Comparison of ENCODE assay signal across 20 cellular contexts in genomic region chr17:37137070-37137610, GRCh38.
DNase-seq lines count a peak whose midpoint lies in the region; ATAC-seq, FAIRE-seq and TF ChIP-seq lines count a peak whose summit lies in the region.
"Had no signal": no experiment of that assay in that cellular context is flagged by ENCODE, and none has a peak within 500 bp of the region (broad histone marks: within the 10 kb centered on the region; RNA-seq: fewer than 3 reads in every experiment).

No MANE protein-coding gene starts in this region.

- no peak overlapping the region for H3K9ac ChIP-seq in H1 (replicated peaks in 1 of 4; ENCODE audit: extremely low read depth in 1 of 4, low read depth in 3 of 4, low read length in 3 of 4)
- no peak overlapping the region for H3K9ac ChIP-seq in kidney (ENCODE audit: low read length in 2 of 2)
- H3K9ac ChIP-seq: KMS-11 had no signal

- H2BK12ac ChIP-seq in H1 (ENCODE audit: low read depth, low read length) = no peak overlapping the region

- TF ChIP-seq CTCF in BE2C (IDR thresholded peaks at IDR 0.05; ENCODE audit: low read depth, low read length) (peak; percentile 35), LNCAP (IDR thresholded peaks at IDR 0.05) (peak; percentile 10; the same call in 1 of the 2 replicates), H1 (IDR thresholded peaks at IDR 0.05; ENCODE audit: control extremely low read depth in 1 of 3, insufficient read depth in 1 of 3, low read depth in 1 of 3, low read length in 3 of 3) (peak in 1 of 3 experiments; percentile 10; a peak in 2 of 4 replicates), kidney (IDR thresholded peaks at IDR 0.05; ENCODE audit: borderline replicate concordance, extremely low read depth, insufficient read depth) (peak; percentile 8), right lobe of liver (IDR thresholded peaks at IDR 0.05) (no peak), GM10266 (IDR thresholded peaks at IDR 0.05; ENCODE audit: control insufficient read depth, insufficient read depth, low read depth, missing control alignments) (no peak), breast epithelium (IDR thresholded peaks at IDR 0.05) (peak in 1 of 3 donors; percentile 11)

- intact Hi-C loops in kidney (cut with DNase I) = no loop called here
- intact Hi-C loops in right lobe of liver (cut with DNase I) = no loop called here
- intact Hi-C loops in breast epithelium (cut with DNase I; ENCODE audit: low total_unique reads) = no loop called here

- peaks cover 17% of the 10 kb centered on the region for H3K36me3 ChIP-seq in BE2C
- peaks cover 0 to 9% (median 0%) of the 10 kb centered on the region in 4 experiments; a peak in 1 of 8 replicates for H3K36me3 ChIP-seq in H1 (ENCODE audit: control insufficient read depth in 2 of 4, insufficient read depth in 4 of 4, low read length in 3 of 4)
- H3K36me3 ChIP-seq in kidney (ENCODE audit: control insufficient read depth in 1 of 2, insufficient read depth in 2 of 2, low read length in 2 of 2) = no peaks in the 10 kb centered on the region
- peaks cover 0 to 6% (median 0%) of the 10 kb centered on the region in 4 donors for H3K36me3 ChIP-seq in right lobe of liver
- no peaks in the 10 kb centered on the region for H3K36me3 ChIP-seq in breast epithelium

- no peak for TF ChIP-seq POLR2A in H1 (IDR thresholded peaks at IDR 0.05; ENCODE audit: control extremely low read depth in 1 of 2, low read depth in 2 of 2, low read length in 2 of 2)
- TF ChIP-seq POLR2A in right lobe of liver (IDR thresholded peaks at IDR 0.05) = no peak
- TF ChIP-seq POLR2A in breast epithelium (IDR thresholded peaks at IDR 0.05) = no peak

- no peak for DNase-seq in BE2C
- no peak for DNase-seq in H1 (ENCODE audit: low read depth in 1 of 2, low spot score in 2 of 2)
- no peak for DNase-seq in kidney
- no peak for DNase-seq in right lobe of liver
- no peak for DNase-seq in GM10266 (ENCODE audit: extremely low spot score)
- no peak for DNase-seq in breast epithelium (ENCODE audit: low spot score in 2 of 2)
- DNase-seq: 8988T, EL, H7, NCI-H1436, NCI-H2029, NCI-H345, NCI-H526 had no signal

- CTCF ChIA-PET in H1 (lab: Charles Lee; ENCODE audit: partially characterized antibody) = interaction anchor here (0.6 to 3.0 kb wide), 8 partner anchors 10 to 105 kb away, joined by 3 to 12 read pairs (median 4); no protein-coding TSS in a partner anchor

- no peak overlapping the region for H4K8ac ChIP-seq in H1 (ENCODE audit: extremely low read depth, insufficient read depth, low read length)

- H2BK5ac ChIP-seq in H1 (ENCODE audit: low read depth, low read length) = no peak overlapping the region

- no peak overlapping the region for H3K56ac ChIP-seq in H1 (replicated peaks; ENCODE audit: insufficient read length, low read depth, low read length)

- H3K27me3 ChIP-seq in BE2C (no peaks in the 10 kb centered on the region), H1 (replicated peaks in 1 of 4; ENCODE audit: control insufficient read depth in 3 of 4, extremely low read depth in 1 of 4, insufficient read depth in 3 of 4, low read length in 3 of 4) (no peaks in the 10 kb centered on the region), right lobe of liver (no peaks in the 10 kb centered on the region), breast epithelium (no peaks in the 10 kb centered on the region)
- H3K27me3 ChIP-seq: SJSA1 had no signal

- no peak overlapping the region for H3K4me2 ChIP-seq in H1 (ENCODE audit: insufficient read depth in 1 of 2, low read depth in 2 of 2, low read length in 2 of 2)
- H3K4me2 ChIP-seq: KMS-11 had no signal

- no peak overlapping the region for H3K14ac ChIP-seq in H1 (ENCODE audit: insufficient read length)

- H3K4ac ChIP-seq in H1 (replicated peaks; ENCODE audit: insufficient read length, low read depth, low read length) = no peak overlapping the region

- no peaks in the 10 kb centered on the region for H4K20me1 ChIP-seq in H1 (replicated peaks in 1 of 2; ENCODE audit: control insufficient read depth in 1 of 2, insufficient read depth in 2 of 2, low read length in 2 of 2)

- no peaks in the 10 kb centered on the region for H3K79me2 ChIP-seq in H1 (ENCODE audit: control insufficient read depth in 1 of 2, insufficient read depth in 2 of 2, low read length in 2 of 2)

- no peak overlapping the region for H4K5ac ChIP-seq in H1 (ENCODE audit: insufficient read length, low read depth, low read length)

- H3K23ac ChIP-seq in H1 (ENCODE audit: insufficient read length) = no peak overlapping the region

- POLR2A ChIA-PET in H1 (lab: Charles Lee; ENCODE audit: partially characterized antibody) = interaction anchor here (1.4 kb wide), 1 partner anchor 10 kb away, joined by 3 read pairs; no protein-coding TSS in a partner anchor

- no peak overlapping the region for H2AK5ac ChIP-seq in H1 (ENCODE audit: low read depth, low read length)

- H3K4me3 ChIP-seq in BE2C (ENCODE audit: low read depth, low read length) (no peak overlapping the region), H1 (ENCODE audit: extremely low read depth in 1 of 4, insufficient read depth in 2 of 4, low read depth in 3 of 4, low read length in 4 of 4) (no peak overlapping the region), kidney (ENCODE audit: low read length in 2 of 2) (no peak overlapping the region), right lobe of liver (no peak overlapping the region), breast epithelium (no peak overlapping the region)
- H3K4me3 ChIP-seq: SJSA1 had no signal

- TF ChIP-seq EP300 in H1 (IDR thresholded peaks at IDR 0.05; ENCODE audit: borderline replicate concordance in 1 of 2, low read depth in 2 of 2, low read length in 2 of 2) = no peak

- no peak overlapping the region for H2AFZ ChIP-seq in H1 (ENCODE audit: low read length)

- FAIRE-seq in H1 (lab: Jason Lieb, UNC) (no peak), kidney (lab: Jason Lieb, UNC) (no peak)
- FAIRE-seq: GM12892 had no signal

- H2BK15ac ChIP-seq in H1 (ENCODE audit: low read length) = no peak overlapping the region

- no peak overlapping the region for H2BK120ac ChIP-seq in H1 (replicated peaks; ENCODE audit: low read depth, low read length)

- 85% methylated on average over 4 of the region's 4 CpGs; no CpG with 5 or more reads in 1 of the 2 experiments for WGBS in H1 (ENCODE audit: extremely low coverage in 1 of 2, insufficient coverage in 1 of 2, insufficient read length in 1 of 2, insufficient replicate concordance in 2 of 2, low coverage in 1 of 2, low lambda C conversion rate in 2 of 2, missing lambda C conversion rate in 1 of 2), 2 experiments
- 72% methylated on average over 4 of the region's 4 CpGs for WGBS in right lobe of liver (ENCODE audit: insufficient coverage, low coverage, low lambda C conversion rate, missing lambda C conversion rate)

- H2BK20ac ChIP-seq in H1 (ENCODE audit: low read length) = no peak overlapping the region

- peaks cover 47% of the 10 kb centered on the region for H3K4me1 ChIP-seq in BE2C
- H3K4me1 ChIP-seq in H1 (replicated peaks in 1 of 4; ENCODE audit: control insufficient read depth in 3 of 4, insufficient read depth in 4 of 4, low read length in 3 of 4) = peaks cover 0 to 10% (median 9%) of the 10 kb centered on the region in 4 experiments; a peak in 4 of 7 replicates
- peaks cover under 1 to 5% of the 10 kb centered on the region in 2 donors for H3K4me1 ChIP-seq in kidney (ENCODE audit: control insufficient read depth in 1 of 2, insufficient read depth in 1 of 2, low read depth in 1 of 2, low read length in 2 of 2)
- no peaks in the 10 kb centered on the region for H3K4me1 ChIP-seq in right lobe of liver
- no peaks in the 10 kb centered on the region for H3K4me1 ChIP-seq in breast epithelium
- H3K4me1 ChIP-seq: SJSA1 had no signal

- H3K9me3 ChIP-seq in BE2C (no peaks in the 10 kb centered on the region), H1 (ENCODE audit: insufficient read depth in 2 of 2, low read depth in 1 of 2, low read length in 1 of 2) (no peaks in the 10 kb centered on the region), kidney (ENCODE audit: control insufficient read depth in 1 of 2, low read length in 2 of 2) (no peaks in the 10 kb centered on the region), right lobe of liver (no peaks in the 10 kb centered on the region), breast epithelium (no peaks in the 10 kb centered on the region)
- H3K9me3 ChIP-seq: SJSA1 had no signal

- ATAC-seq in right lobe of liver = no peak
- ATAC-seq in GM21447 (IDR thresholded peaks at IDR 0.05; ENCODE audit: unreplicated experiment) = no peak
- ATAC-seq: Panc1 had no signal

- no peaks in the 10 kb centered on the region for H3K79me1 ChIP-seq in H1 (ENCODE audit: low read depth, low read length)

- peak; percentile 10 to 29; a peak in 1 of 4 replicates for TF ChIP-seq RAD21 in H1 (IDR thresholded peaks at IDR 0.05 in 1 of 2, conservative IDR thresholded peaks at IDR 0.05 in 1 of 2; ENCODE audit: low read depth in 2 of 2, low read length in 2 of 2)

- no peak overlapping the region for H4K91ac ChIP-seq in H1 (replicated peaks; ENCODE audit: insufficient read length, low read length)

- H3K27ac ChIP-seq in H1 (ENCODE audit: low read depth, low read length) (no peak overlapping the region), kidney (ENCODE audit: low read depth in 2 of 2, low read length in 2 of 2) (no peak overlapping the region), right lobe of liver (no peak overlapping the region), breast epithelium (no peak overlapping the region)
- H3K27ac ChIP-seq: HL-60, KMS-11, SJSA1 had no signal

- no peaks in the 10 kb centered on the region for H3K23me2 ChIP-seq in H1 (ENCODE audit: low read depth, low read length)

- H3K18ac ChIP-seq in H1 (ENCODE audit: extremely low read depth, low read length) = no peak overlapping the region

TF ChIP-seq in H1, 55 proteins besides CTCF, POLR2A, EP300 and RAD21:
- TF ChIP-seq KDM1A (IDR thresholded peaks at IDR 0.05; ENCODE audit: borderline replicate concordance, low read length) (no peak), ASH2L (IDR thresholded peaks at IDR 0.05; ENCODE audit: low read length) (no peak), SP2 (IDR thresholded peaks at IDR 0.05; ENCODE audit: low read length) (no peak), KDM5A (IDR thresholded peaks at IDR 0.05; ENCODE audit: low read length) (no peak), RBBP5 (IDR thresholded peaks at IDR 0.05; ENCODE audit: borderline replicate concordance, low read depth, low read length) (no peak), BCL11A (IDR thresholded peaks at IDR 0.05; ENCODE audit: low read depth in 2 of 2, low read length in 2 of 2) (no peak), HDAC2 (IDR thresholded peaks at IDR 0.05; ENCODE audit: borderline replicate concordance in 1 of 2, low read depth in 2 of 2, low read length in 2 of 2) (no peak), RNF2 (IDR thresholded peaks at IDR 0.05; ENCODE audit: borderline replicate concordance, low read depth, low read length, missing control alignments, poor library complexity, severe bottlenecking) (no peak), BACH1 (IDR thresholded peaks at IDR 0.05; ENCODE audit: low read length) (no peak), POLR2AphosphoS5 (IDR thresholded peaks at IDR 0.05; ENCODE audit: low read depth, low read length) (no peak), TAF1 (IDR thresholded peaks at IDR 0.05; ENCODE audit: low read depth, low read length) (no peak), GTF2F1 (IDR thresholded peaks at IDR 0.05; ENCODE audit: borderline replicate concordance, low read depth, low read length) (no peak)

Comparison
In these comparisons a context has a peak if more than half of its experiments do, and no peak if none do; other contexts are left out.
1. CTCF ChIP-seq: peak in BE2C (single experiment), LNCAP (single experiment) and kidney (single experiment); none in right lobe of liver (0 of 4) and GM10266 (single experiment).